In the genomic region with DNA sequence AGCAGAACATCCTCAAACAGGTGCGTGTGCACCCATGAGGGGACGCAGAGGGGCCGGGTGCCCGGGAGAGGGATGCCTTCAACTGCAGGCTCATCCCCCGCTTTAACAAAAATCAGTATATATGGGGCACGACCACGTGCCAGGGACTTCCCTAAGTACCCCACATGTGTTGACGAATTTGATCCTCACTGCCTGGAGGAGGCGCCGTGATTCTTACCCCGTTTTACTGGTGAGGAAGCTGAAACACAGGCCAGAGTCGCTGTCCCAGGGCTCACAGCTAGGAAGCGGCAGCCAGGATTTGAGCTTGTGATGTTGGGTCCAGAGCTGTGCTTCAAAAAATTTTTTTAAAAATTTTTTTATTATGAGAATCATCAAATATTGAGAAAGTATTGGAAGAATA, we compare ENCODE assay signal across 18 cellular contexts. TPM values are rescaled to one million over a fixed set of nuclear protein-coding genes. Genes with fewer than 3 reads are reported as not detected.
DNase-seq lines count a peak whose midpoint lies in the region; ATAC-seq and TF ChIP-seq lines count a peak whose summit lies in the region.
"Had no signal": no experiment of that assay in that cellular context is flagged by ENCODE, and none has a peak within 500 bp of the region (broad histone marks: within the 10 kb centered on the region; RNA-seq: fewer than 3 reads in every experiment).

No MANE protein-coding gene starts in this region.

- H2AFZ ChIP-seq in neural progenitor cell (replicated peaks) = no peak overlapping the region
- H2AFZ ChIP-seq: GM23248 had no signal

- DNase-seq in right cardiac atrium (peak in 2 of 3 donors; percentile 18 to 21), heart right ventricle (no peak), NT2/D1 (ENCODE audit: low read depth, low spot score) (peak; percentile 1), chondrocyte (ENCODE audit: low spot score) (no peak), neural progenitor cell (ENCODE audit: low spot score) (no peak), NCI-H526 (lab: John Stamatoyannopoulos, UW) (no peak), cerebellar cortex (ENCODE audit: low spot score) (no peak)
- no peak for DNase-seq in activated CD4-positive, alpha-beta T cell treated with anti-CD3 and anti-CD28 coated beads, Interleukin-2, amount 50 U/mL, for 4 hours
- DNase-seq: CD4-positive, alpha-beta T cell; GM23248; Kasumi-1; MM.1S; NCI-H1694 treated with DMSO at 0.1 percent for 48 hours; NCI-H226; NCI-H524 had no signal

- no peaks in the 10 kb centered on the region for H3F3A ChIP-seq in neural progenitor cell (ENCODE audit: low read depth)

- H3K4me3 Mint-ChIP-seq in chondrocyte (ENCODE audit: unreplicated experiment) (no peak overlapping the region), neural progenitor cell (no peak overlapping the region)
- H3K4me3 Mint-ChIP-seq: CD4-positive, alpha-beta T cell had no signal

- intact Hi-C loops in right cardiac atrium (cut with DNase I) (no loop called here), heart right ventricle (cut with DNase I) (no loop called here)

- H3K27ac Mint-ChIP-seq in chondrocyte (ENCODE audit: unreplicated experiment) (no peak overlapping the region), neural progenitor cell (no peak overlapping the region)
- H3K27ac Mint-ChIP-seq: CD4-positive, alpha-beta T cell had no signal

- no peak overlapping the region for H3K4me3 ChIP-seq in right cardiac atrium (ENCODE audit: low read length)
- no peak overlapping the region for H3K4me3 ChIP-seq in heart right ventricle
- H3K4me3 ChIP-seq in NT2/D1 (ENCODE audit: insufficient read length, low read depth) = no peak overlapping the region
- no peak overlapping the region for H3K4me3 ChIP-seq in neural progenitor cell
- H3K4me3 ChIP-seq: GM23248 had no signal

- ATAC-seq in right cardiac atrium = no peak
- ATAC-seq in heart right ventricle = no peak
- ATAC-seq: Panc1, Right ventricle myocardium inferior had no signal

- no peaks in the 10 kb centered on the region for H3K4me1 ChIP-seq in right cardiac atrium (ENCODE audit: control insufficient read depth, insufficient read depth, low read length)
- H3K4me1 ChIP-seq in heart right ventricle = no peaks in the 10 kb centered on the region
- H3K4me1 ChIP-seq in NT2/D1 (ENCODE audit: insufficient read depth, insufficient read length) = no peaks in the 10 kb centered on the region
- no peaks in the 10 kb centered on the region for H3K4me1 ChIP-seq in neural progenitor cell

- H3K27me3 ChIP-seq in right cardiac atrium (ENCODE audit: control insufficient read depth, insufficient read depth) (no peaks in the 10 kb centered on the region), heart right ventricle (no peaks in the 10 kb centered on the region), NT2/D1 (ENCODE audit: insufficient read depth, insufficient read length) (no peaks in the 10 kb centered on the region), neural progenitor cell (no peaks in the 10 kb centered on the region)

- 89% methylated on average over 13 of the region's 13 CpGs for WGBS in right cardiac atrium
- WGBS in heart right ventricle, 2 donors = 88 to 92% methylated on average over 13 of the region's 13 CpGs

- H4K20me1 ChIP-seq in neural progenitor cell (ENCODE audit: low read depth) = no peaks in the 10 kb centered on the region

- H3K4me1 Mint-ChIP-seq in chondrocyte (ENCODE audit: low read depth) (no peaks in the 10 kb centered on the region), neural progenitor cell (peaks cover 5% of the 10 kb centered on the region)

- TF ChIP-seq CTCF in heart right ventricle (IDR thresholded peaks at IDR 0.05) = no peak
- peak; percentile 19 for TF ChIP-seq CTCF in chondrocyte (IDR thresholded peaks at IDR 0.05)
- peak; percentile 8 for TF ChIP-seq CTCF in neural progenitor cell (IDR thresholded peaks at IDR 0.05)

- no peak overlapping the region for H3K27ac ChIP-seq in right cardiac atrium (ENCODE audit: low read length)
- H3K27ac ChIP-seq in heart right ventricle = no peak overlapping the region
- H3K27ac ChIP-seq in neural progenitor cell = no peak overlapping the region
- H3K27ac ChIP-seq: GM23248, HL-60 had no signal

- H3K9me3 ChIP-seq in right cardiac atrium (ENCODE audit: control insufficient read depth, low read length) (no peaks in the 10 kb centered on the region), heart right ventricle (no peaks in the 10 kb centered on the region), NT2/D1 (ENCODE audit: insufficient read depth, low read length) (no peaks in the 10 kb centered on the region), neural progenitor cell (ENCODE audit: low read depth) (no peaks in the 10 kb centered on the region)

- H3K9me3 Mint-ChIP-seq in chondrocyte (ENCODE audit: low read depth) (no peaks in the 10 kb centered on the region), neural progenitor cell (no peaks in the 10 kb centered on the region)
- H3K9me3 Mint-ChIP-seq: CD4-positive, alpha-beta T cell had no signal

- H3K4me2 ChIP-seq in neural progenitor cell = no peak overlapping the region

- H3K9ac ChIP-seq in NT2/D1 (ENCODE audit: insufficient read length, low read depth) = no peak overlapping the region
- no peak overlapping the region for H3K9ac ChIP-seq in neural progenitor cell
- H3K9ac ChIP-seq: GM23248 had no signal

- H3K36me3 Mint-ChIP-seq in chondrocyte (ENCODE audit: low read depth) = peaks cover 4% of the 10 kb centered on the region
- no peaks in the 10 kb centered on the region for H3K36me3 Mint-ChIP-seq in neural progenitor cell

- no peaks in the 10 kb centered on the region for H3K27me3 Mint-ChIP-seq in chondrocyte (ENCODE audit: low read depth)
- no peaks in the 10 kb centered on the region for H3K27me3 Mint-ChIP-seq in neural progenitor cell (ENCODE audit: insufficient read depth, low read depth)
- H3K27me3 Mint-ChIP-seq: CD4-positive, alpha-beta T cell had no signal

- H3K79me2 ChIP-seq in neural progenitor cell (ENCODE audit: low read depth) = no peaks in the 10 kb centered on the region

- H3K36me3 ChIP-seq in heart right ventricle (peaks cover 0 to 91% (median 4%) of the 10 kb centered on the region in 9 donors), NT2/D1 (ENCODE audit: insufficient read depth, insufficient read length, low read length) (peaks cover 17% of the 10 kb centered on the region), neural progenitor cell (no peaks in the 10 kb centered on the region)

RNA-seq across cellular contexts. Expression of a gene that starts 44.8 kb away (rescaled TPM):
- total RNA-seq in right cardiac atrium = 1 to 10 TPM; 4.7 to 9.1 (median 6.5) TPM
- 5.7 TPM for polyA plus RNA-seq in right cardiac atrium
- total RNA-seq in heart right ventricle = 10 to 100 TPM in 1 of 10 donors, 1 to 10 TPM in 9; 3.2 to 16.7 (median 5.5) TPM
- polyA plus RNA-seq in heart right ventricle = 10 to 100 TPM in 1 of 2 donors, 1 to 10 TPM in 1; 7.8 to 12.6 TPM
- 10.0 to 24.8 TPM (median 11.0 TPM) in 3 replicates for total RNA-seq in chondrocyte
- total RNA-seq in neural progenitor cell (ENCODE audit: low replicate concordance) = 1.5 and 3.4 TPM in 2 replicates

RNA-seq across cellular contexts. Expression of a gene that starts 45.5 kb away (rescaled TPM):
- total RNA-seq in right cardiac atrium = 100 to 1,000 TPM; 188 to 264 (median 233) TPM
- polyA plus RNA-seq in right cardiac atrium = 376 TPM
- 100 to 1,000 TPM; 222 to 328 (median 245) TPM for total RNA-seq in heart right ventricle
- 100 to 1,000 TPM; 200 to 598 TPM for polyA plus RNA-seq in heart right ventricle
- 64.5 to 80.2 TPM (median 67.6 TPM) in 3 replicates for total RNA-seq in chondrocyte
- 47.7 and 95.9 TPM in 2 replicates for total RNA-seq in neural progenitor cell (ENCODE audit: low replicate concordance)

Comparison
In these comparisons a context has a peak if more than half of its experiments do, and no peak if none do; other contexts are left out.
1. DNase-seq: peak in right cardiac atrium (2 of 3) and NT2/D1 (single experiment); none in heart right ventricle (0 of 2), chondrocyte (single experiment), neural progenitor cell (single experiment), NCI-H526 (0 of 2), activated CD4-positive, alpha-beta T cell treated with anti-CD3 and anti-CD28 coated beads, Interleukin-2, amount 50 U/mL, for 4 hours (0 of 2) and cerebellar cortex (single experiment).
2. CTCF ChIP-seq: peak in chondrocyte (single experiment) and neural progenitor cell (single experiment); none in heart right ventricle (0 of 9).